1 cellular context compared by ENCODE assay signal in genomic region chr2:223944166-223944703, GRCh38.
A peak's percentile ranks its signal among the peaks of the same experiment; 100 is the strongest.
TF ChIP-seq lines count a peak whose summit lies in the region.

No MANE protein-coding gene starts in this region.

TF ChIP-seq in HepG2, 621 proteins besides CTCF, POLR2A, EP300 and RAD21 (continued from another document and continues in another):
- TF ChIP-seq GPBP1L1 (CRISPR knock-in tag; IDR thresholded peaks at IDR 0.05) (no peak), BORCS8-MEF2B (CRISPR knock-in tag; IDR thresholded peaks at IDR 0.05) (peak; percentile 32; the same call in 1 of the 2 replicates), FIP1L1 (IDR thresholded peaks at IDR 0.05; ENCODE audit: borderline replicate concordance, insufficient read depth, low read depth, low read length) (0 out of 2 replicates have a peak, but pooled peaks have one; percentile 68), ZNF704 (CRISPR knock-in tag; IDR thresholded peaks at IDR 0.05; ENCODE audit: borderline replicate concordance) (no peak), HOMEZ (CRISPR knock-in tag; IDR thresholded peaks at IDR 0.05; ENCODE audit: low read depth) (no peak), PRPF4 (IDR thresholded peaks at IDR 0.05; ENCODE audit: low read depth, low read length, poor library complexity, severe bottlenecking) (no peak), ZNF558 (CRISPR knock-in tag; IDR thresholded peaks at IDR 0.05; ENCODE audit: borderline replicate concordance) (no peak; the same call in 1 of the 2 replicates), ARNTL (CRISPR knock-in tag; IDR thresholded peaks at IDR 0.05) (0 out of 2 replicates have a peak, but pooled peaks have one; percentile 61), RBFOX2 (IDR thresholded peaks at IDR 0.05; ENCODE audit: low read depth, low read length) (no peak), AKAP8 (CRISPR knock-in tag; IDR thresholded peaks at IDR 0.05) (no peak; the same call in 1 of the 2 replicates), ZNF550 (CRISPR knock-in tag; IDR thresholded peaks at IDR 0.05; ENCODE audit: borderline replicate concordance) (no peak), ZNF543 (CRISPR knock-in tag; IDR thresholded peaks at IDR 0.05) (no peak), REPIN1 (CRISPR knock-in tag; IDR thresholded peaks at IDR 0.05; ENCODE audit: borderline replicate concordance, low read depth) (peak; percentile 39; the same call in 1 of the 2 replicates), PATZ1 (CRISPR knock-in tag; IDR thresholded peaks at IDR 0.05) (peak; percentile 76), PHF5A (CRISPR knock-in tag; IDR thresholded peaks at IDR 0.05; ENCODE audit: low read depth, unreplicated experiment) (no peak), ZNF468 (CRISPR knock-in tag; IDR thresholded peaks at IDR 0.05) (0 out of 2 replicates have a peak, but pooled peaks have one; percentile 77), ZFYVE20 (CRISPR knock-in tag; IDR thresholded peaks at IDR 0.05; ENCODE audit: borderline replicate concordance, low read depth) (no peak), ZNF670 (CRISPR knock-in tag; IDR thresholded peaks at IDR 0.05; ENCODE audit: borderline replicate concordance) (peak; percentile 57; the same call in 1 of the 2 replicates), NFKBIZ (CRISPR knock-in tag; IDR thresholded peaks at IDR 0.05) (no peak), MXD1 (CRISPR knock-in tag; IDR thresholded peaks at IDR 0.05) (peak; percentile 85), ERF (CRISPR knock-in tag; IDR thresholded peaks at IDR 0.05) (no peak), ZNF792 (CRISPR knock-in tag; IDR thresholded peaks at IDR 0.05) (no peak), POLR2AphosphoS2 (IDR thresholded peaks at IDR 0.05; ENCODE audit: low read depth, low read length) (no peak), NFATC3 (CRISPR knock-in tag; IDR thresholded peaks at IDR 0.05) (no peak), ZNF879 (CRISPR knock-in tag; IDR thresholded peaks at IDR 0.05) (0 out of 2 replicates have a peak, but pooled peaks have one; percentile 57), TFAP4 (IDR thresholded peaks at IDR 0.05; ENCODE audit: borderline replicate concordance, low read depth) (0 out of 2 replicates have a peak, but pooled peaks have one; percentile 5), CENPT (CRISPR knock-in tag; IDR thresholded peaks at IDR 0.05; ENCODE audit: low read depth) (no peak), SMC3 (IDR thresholded peaks at IDR 0.05; ENCODE audit: low read length) (no peak), ZNF407 (CRISPR knock-in tag; IDR thresholded peaks at IDR 0.05; ENCODE audit: not compliant biosample characterization) (peak; percentile 78), KLF9 (CRISPR knock-in tag; IDR thresholded peaks at IDR 0.05; ENCODE audit: low read depth) (no peak), EHMT2 (IDR thresholded peaks at IDR 0.05; ENCODE audit: borderline replicate concordance, low read depth, low read length) (no peak), ATRX (CRISPR knock-in tag; IDR thresholded peaks at IDR 0.05; ENCODE audit: borderline replicate concordance) (no peak), ZNF335 (CRISPR knock-in tag; IDR thresholded peaks at IDR 0.05) (0 out of 2 replicates have a peak, but pooled peaks have one; percentile 47), YY1 (IDR thresholded peaks at IDR 0.05; ENCODE audit: insufficient read depth, insufficient replicate concordance, low read depth, low read length) (no peak), SNAI1 (CRISPR knock-in tag; IDR thresholded peaks at IDR 0.05; ENCODE audit: borderline replicate concordance) (peak; percentile 66; the same call in 1 of the 2 replicates), ZFP37 (CRISPR knock-in tag; IDR thresholded peaks at IDR 0.05; ENCODE audit: borderline replicate concordance) (no peak), ZFP1 (CRISPR knock-in tag; IDR thresholded peaks at IDR 0.05) (no peak), SOX6 (IDR thresholded peaks at IDR 0.05) (no peak), SOX6 (CRISPR knock-in tag; IDR thresholded peaks at IDR 0.05) (0 out of 2 replicates have a peak, but pooled peaks have one; percentile 34), SIN3A (IDR thresholded peaks at IDR 0.05; ENCODE audit: borderline replicate concordance, low read depth, low read length) (no peak; the same call in none of the 2 replicates), ZNF724P (CRISPR knock-in tag; IDR thresholded peaks at IDR 0.05; ENCODE audit: borderline replicate concordance) (peak; percentile 77; the same call in 1 of the 2 replicates), ZNF383 (CRISPR knock-in tag; IDR thresholded peaks at IDR 0.05; ENCODE audit: borderline replicate concordance) (no peak), MIXL1 (CRISPR knock-in tag; IDR thresholded peaks at IDR 0.05) (0 out of 2 replicates have a peak, but pooled peaks have one; percentile 32)
- TF ChIP-seq, protein P1, sequence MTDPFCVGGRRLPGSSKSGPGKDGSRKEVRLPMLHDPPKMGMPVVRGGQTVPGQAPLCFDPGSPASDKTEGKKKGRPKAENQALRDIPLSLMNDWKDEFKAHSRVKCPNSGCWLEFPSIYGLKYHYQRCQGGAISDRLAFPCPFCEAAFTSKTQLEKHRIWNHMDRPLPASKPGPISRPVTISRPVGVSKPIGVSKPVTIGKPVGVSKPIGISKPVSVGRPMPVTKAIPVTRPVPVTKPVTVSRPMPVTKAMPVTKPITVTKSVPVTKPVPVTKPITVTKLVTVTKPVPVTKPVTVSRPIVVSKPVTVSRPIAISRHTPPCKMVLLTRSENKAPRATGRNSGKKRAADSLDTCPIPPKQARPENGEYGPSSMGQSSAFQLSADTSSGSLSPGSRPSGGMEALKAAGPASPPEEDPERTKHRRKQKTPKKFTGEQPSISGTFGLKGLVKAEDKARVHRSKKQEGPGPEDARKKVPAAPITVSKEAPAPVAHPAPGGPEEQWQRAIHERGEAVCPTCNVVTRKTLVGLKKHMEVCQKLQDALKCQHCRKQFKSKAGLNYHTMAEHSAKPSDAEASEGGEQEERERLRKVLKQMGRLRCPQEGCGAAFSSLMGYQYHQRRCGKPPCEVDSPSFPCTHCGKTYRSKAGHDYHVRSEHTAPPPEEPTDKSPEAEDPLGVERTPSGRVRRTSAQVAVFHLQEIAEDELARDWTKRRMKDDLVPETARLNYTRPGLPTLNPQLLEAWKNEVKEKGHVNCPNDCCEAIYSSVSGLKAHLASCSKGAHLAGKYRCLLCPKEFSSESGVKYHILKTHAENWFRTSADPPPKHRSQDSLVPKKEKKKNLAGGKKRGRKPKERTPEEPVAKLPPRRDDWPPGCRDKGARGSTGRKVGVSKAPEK (CRISPR knock-in tag; IDR thresholded peaks at IDR 0.05; ENCODE audit: borderline replicate concordance): peak; percentile 37; the same call in 1 of the 2 replicates
